37 cellular contexts compared by ENCODE assay signal in the genomic region with DNA sequence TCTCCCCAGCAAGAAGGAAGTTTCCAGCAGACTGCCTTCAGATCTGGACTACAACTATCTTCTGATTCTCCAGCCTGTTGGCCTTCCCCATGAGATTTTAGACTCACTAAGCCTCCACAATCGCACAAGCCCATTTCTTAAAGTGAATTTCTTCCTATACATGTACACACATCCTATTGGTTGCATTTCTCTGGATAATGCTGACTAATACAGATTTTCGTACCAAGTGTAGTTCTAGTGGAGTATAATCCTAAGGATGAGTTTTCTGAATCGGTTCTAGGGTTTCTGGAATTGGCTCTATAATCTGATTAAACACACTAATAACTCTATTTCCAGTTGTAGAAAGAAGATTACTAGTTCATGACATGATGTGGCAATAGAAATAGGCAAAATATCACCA. TPM values are rescaled to one million over a fixed set of nuclear protein-coding genes. Genes with fewer than 3 reads are reported as not detected.
"Had no signal": no experiment of that assay in that cellular context is flagged by ENCODE, and none has a peak within 500 bp of the region (broad histone marks: within the 10 kb centered on the region; RNA-seq: fewer than 3 reads in every experiment).

No MANE protein-coding gene starts in this region.

- ATAC-seq: activated naive CD4-positive, alpha-beta T cell treated with anti-CD3 and anti-CD28 coated beads, Interleukin-2, amount 50 U/mL, for 72 hours; activated naive CD8-positive, alpha-beta T cell treated with anti-CD3 and anti-CD28 coated beads, Interleukin-2, amount 50 U/mL, for 24 hours; activated T-cell treated with anti-CD3 and anti-CD28 coated beads, Interleukin-2, amount 50 U/mL, for 4 hours; activated T-cell treated with anti-CD3 and anti-CD28 coated beads, Interleukin-2, amount 50 U/mL, for 72 hours; activated T-helper 17 cell treated with anti-CD3 and anti-CD28 coated beads, Interleukin-2, amount 50 U/mL, for 72 hours; body of pancreas had no signal

- H3K4me1 ChIP-seq: adrenal gland, ascending aorta, body of pancreas, breast epithelium had no signal

- H3K4me3 ChIP-seq: adrenal gland, ascending aorta, body of pancreas, breast epithelium, cardiac muscle cell had no signal

- FAIRE-seq: astrocyte, bronchial epithelial cell had no signal

- H3K9me3 ChIP-seq: adrenal gland, ascending aorta, body of pancreas had no signal

- DNase-seq: activated effector memory CD4-positive, alpha-beta T cell treated with anti-CD3 and anti-CD28 coated beads, Interleukin-2, amount 50 U/mL, for 16 hours; activated effector memory CD4-positive, alpha-beta T cell treated with Interleukin-2 at 50 U/mL for 16 hours; activated gamma-delta T cell; activated gamma-delta T cell treated with Interleukin-2 at 50 U/mL for 16 hours; activated naive CD4-positive, alpha-beta T cell; activated naive CD4-positive, alpha-beta T cell treated with anti-CD3 and anti-CD28 coated beads for 36 hours; activated naive CD4-positive, alpha-beta T cell treated with anti-CD3 and anti-CD28 coated beads, Interleukin-2, amount 10 ng/mL, durations not matched to agents 7 days and 5 days; activated naive CD4-positive, alpha-beta T cell treated with anti-CD3 and anti-CD28 coated beads, Interleukin-2, amount 50 U/mL, for 16 hours; activated naive CD4-positive, alpha-beta T cell treated with Interleukin-2 at 50 U/mL for 16 hours; activated naive CD8-positive, alpha-beta T cell treated with anti-CD3 and anti-CD28 coated beads for 36 hours; activated naive CD8-positive, alpha-beta T cell treated with anti-CD3 and anti-CD28 coated beads, Interleukin-2, amount 10 ng/mL, durations not matched to agents 7 days and 5 days; activated naive CD8-positive, alpha-beta T cell treated with anti-CD3 and anti-CD28 coated beads, Interleukin-2, amount 50 U/mL, for 24 hours; activated T-cell treated with anti-CD3 and anti-CD28 coated beads, Interleukin-2, amount 50 U/mL, for 1 hour; activated T-cell treated with anti-CD3 and anti-CD28 coated beads, Interleukin-2, amount 50 U/mL, for 24 hours; activated T-cell treated with anti-CD3 and anti-CD28 coated beads, Interleukin-2, amount 50 U/mL, for 4 hours; activated T-cell treated with anti-CD3 and anti-CD28 coated beads, Interleukin-2, amount 50 U/mL, for 48 hours; activated T-cell treated with anti-CD3 and anti-CD28 coated beads, Interleukin-2, amount 50 U/mL, for 72 hours; adrenal gland; amniotic stem cell; amygdala; anterior cingulate cortex; body of pancreas; brain microvascular endothelial cell; caudate nucleus; central memory CD4-positive, alpha-beta T cell; cerebellar nuclear complex had no signal

- H3K27ac ChIP-seq: adrenal gland, ascending aorta, body of pancreas, brain microvascular endothelial cell, breast epithelium, cardiac muscle cell had no signal

- H3K27me3 ChIP-seq: adrenal gland, ascending aorta, body of pancreas, brain microvascular endothelial cell, breast epithelium, cardiac muscle cell had no signal

- H3K36me3 ChIP-seq: adrenal gland, ascending aorta, brain microvascular endothelial cell, breast epithelium, cardiac muscle cell had no signal

RNA-seq across cellular contexts. Expression of gene C12orf50, which starts 53.3 kb away (rescaled TPM):
- total RNA-seq: activated T-cell treated with anti-CD3 and anti-CD28 coated beads, Interleukin-2, amount 50 U/mL, for 4 hours; activated T-helper 1 cell treated with anti-CD3 and anti-CD28 coated beads, Interleukin-12 subunit alpha, Interleukin-12 subunit beta, Interleukin-2, Interleukin-4 antibody, amounts not matched to agents 30 ng/mL and 10 ng/mL and 1 ng/mL, durations not matched to agents 14 hours and 24 hours and 36 hours; activated T-helper 2 cell treated with anti-CD3 and anti-CD28 coated beads, Interferon-gamma antibody, Interleukin-2, Interleukin-4, amounts not matched to agents 10 μg/mL and 5 μg/mL and 100 μg/mL, durations not matched to agents 14 hours and 24 hours and 36 hours; ascending aorta; astrocyte; body of pancreas; breast epithelium; bronchial epithelial cell; cardiac muscle cell; chondrocyte had no signal
- polyA plus RNA-seq: adipose tissue, cardiac muscle cell had no signal
